8 cellular contexts compared by ENCODE assay signal in genomic region chr9:8857330-8858249, GRCh38.
A peak's percentile ranks its signal among the peaks of the same experiment; 100 is the strongest.
DNase-seq lines count a peak whose midpoint lies in the region; ATAC-seq and TF ChIP-seq lines count a peak whose summit lies in the region.

No MANE protein-coding gene starts in this region.

- H3K23ac ChIP-seq in IMR-90 (ENCODE audit: low read depth, low read length): no peak overlapping the region

- no TSS peak for BruUV-seq in IMR-90 (replicated peaks; lab: Mats Ljungman, UMichigan)

- no peak for TF ChIP-seq RAD21 in IMR-90 (IDR thresholded peaks at IDR 0.05; ENCODE audit: low read length)

- 0% methylated on average over 20 of the region's 96 CpGs; no CpG with 5 or more reads in 1 of the 2 experiments for WGBS in IMR-90 (ENCODE audit: extremely low coverage in 2 of 2, insufficient read length in 1 of 2), 2 experiments

- no peak for TF ChIP-seq POLR2A in IMR-90 (IDR thresholded peaks at IDR 0.05; ENCODE audit: low read depth, low read length)

- TF ChIP-seq CTCF in IMR-90 (conservative IDR thresholded peaks at IDR 0.05; ENCODE audit: low read depth, low read length) (no peak), glutamatergic neuron (IDR thresholded peaks at IDR 0.05; ENCODE audit: partially characterized antibody, unreplicated experiment) (no peak)

- intact Hi-C loops in IMR-90 (cut with micrococcal nuclease): loop anchor here (10.0 kb wide), 1 partner anchor 373 kb away; no protein-coding TSS in a partner anchor

- H2BK120ac ChIP-seq in IMR-90 (ENCODE audit: low read depth, low read length): no peak overlapping the region

- H3K36me3 Mint-ChIP-seq in activated T-cell treated with anti-CD3 and anti-CD28 coated beads, Interleukin-2, amount 50 U/mL, for 72 hours (ENCODE audit: insufficient read depth in 2 of 2): peaks cover 2 to 3% of the 10 kb centered on the region in 2 donors
- H3K36me3 Mint-ChIP-seq in glutamatergic neuron (ENCODE audit: unreplicated experiment): no peaks in the 10 kb centered on the region

- H3K18ac ChIP-seq in IMR-90 (ENCODE audit: low read depth, low read length): no peak overlapping the region

- H3K9me1 ChIP-seq in IMR-90 (ENCODE audit: insufficient read depth, low read length): no peaks in the 10 kb centered on the region

- H3K56ac ChIP-seq in IMR-90 (ENCODE audit: extremely low read depth, insufficient read depth, low read length): no peak overlapping the region

- in situ Hi-C loops in Caki2 (cut with HindIII; ENCODE audit: low pct_unique_long_range_greater_than_20kb, low sequenced_read_pairs): no loop called here
- in situ Hi-C loops in IMR-90 (cut with MboI; ENCODE audit: low sequenced_read_pairs): no loop called here

- no peak overlapping the region for H3K27ac Mint-ChIP-seq in activated T-cell treated with anti-CD3 and anti-CD28 coated beads, Interleukin-2, amount 50 U/mL, for 72 hours
- H3K27ac Mint-ChIP-seq in glutamatergic neuron (ENCODE audit: unreplicated experiment): peak overlapping the region; percentile 99

- no peak overlapping the region for H2AK9ac ChIP-seq in IMR-90 (replicated peaks; ENCODE audit: low read depth, low read length, poor library complexity)

- H3K4me1 ChIP-seq in IMR-90 (ENCODE audit: control insufficient read depth, insufficient read depth, low read length) (no peaks in the 10 kb centered on the region), neuron (ENCODE audit: insufficient read depth, low read length) (peaks cover 38% of the 10 kb centered on the region)

- CTCF ChIA-PET in IMR-90 (lab: Yijun Ruan, JAX): no interaction called here

- no peak overlapping the region for H3K9ac ChIP-seq in IMR-90 (ENCODE audit: low read depth, low read length)

- H3K4me3 Mint-ChIP-seq in activated T-cell treated with anti-CD3 and anti-CD28 coated beads, Interleukin-2, amount 50 U/mL, for 72 hours: peak overlapping the region; percentile 70 to 73
- peak overlapping the region; percentile 94 for H3K4me3 Mint-ChIP-seq in glutamatergic neuron (ENCODE audit: unreplicated experiment)

- dilution Hi-C loops in IMR-90 (cut with HindIII; ENCODE audit: low sequenced_read_pairs, unreplicated experiment): no loop called here

- H3K14ac ChIP-seq in IMR-90 (replicated peaks; ENCODE audit: low read depth, low read length): no peak overlapping the region

- H4K91ac ChIP-seq in IMR-90 (ENCODE audit: insufficient read depth, low read depth, low read length): no peak overlapping the region

- H3K27me3 Mint-ChIP-seq in activated T-cell treated with anti-CD3 and anti-CD28 coated beads, Interleukin-2, amount 50 U/mL, for 72 hours (ENCODE audit: low read depth): peaks cover 72% of the 10 kb centered on the region
- H3K27me3 Mint-ChIP-seq in glutamatergic neuron (ENCODE audit: unreplicated experiment): peaks cover 24% of the 10 kb centered on the region

- H2AFZ ChIP-seq in IMR-90 (replicated peaks; ENCODE audit: low read length, poor library complexity): peak overlapping the region; percentile 35
- H2AFZ ChIP-seq in neuron (ENCODE audit: low read depth, low read length): peak overlapping the region; percentile 99

- H3K79me1 ChIP-seq in IMR-90 (ENCODE audit: low read depth in 1 of 2, low read length in 2 of 2): no peaks in the 10 kb centered on the region

- POLR2A ChIA-PET in IMR-90 (lab: Charles Lee; ENCODE audit: unreplicated experiment): no interaction called here

- H3K9me3 ChIP-seq in IMR-90 (ENCODE audit: control insufficient read depth, insufficient read depth, low read length): no peaks in the 10 kb centered on the region
- H3K9me3 ChIP-seq in neuron (ENCODE audit: low read length): no peaks in the 10 kb centered on the region

- no peak overlapping the region for H2BK5ac ChIP-seq in IMR-90 (ENCODE audit: low read depth, low read length, poor library complexity, severe bottlenecking)

- H3K27me3 ChIP-seq in IMR-90 (ENCODE audit: control insufficient read depth, insufficient read depth, low read length): peaks cover 15% of the 10 kb centered on the region; the same call in 1 of the 2 replicates
- no peaks in the 10 kb centered on the region for H3K27me3 ChIP-seq in neuron (ENCODE audit: insufficient read depth, low read length)

- H4K20me1 ChIP-seq in IMR-90 (ENCODE audit: insufficient read depth, low read length): no peaks in the 10 kb centered on the region

- H3K36me3 ChIP-seq in IMR-90 (ENCODE audit: control insufficient read depth, insufficient read depth, low read length): no peaks in the 10 kb centered on the region
- no peaks in the 10 kb centered on the region for H3K36me3 ChIP-seq in neuron (ENCODE audit: insufficient read depth, low read length)

- H3K9me3 Mint-ChIP-seq in activated T-cell treated with anti-CD3 and anti-CD28 coated beads, Interleukin-2, amount 50 U/mL, for 72 hours: no peaks in the 10 kb centered on the region
- H3K9me3 Mint-ChIP-seq in glutamatergic neuron (ENCODE audit: unreplicated experiment): peaks cover 22% of the 10 kb centered on the region

- peak overlapping the region; percentile 38; the same call in 1 of the 2 replicates for H3K4me3 ChIP-seq in IMR-90 (ENCODE audit: insufficient read depth, low read depth, low read length)
- peak overlapping the region; percentile 77 for H3K4me3 ChIP-seq in neuron (ENCODE audit: low read length)

- H2BK20ac ChIP-seq in IMR-90 (ENCODE audit: low read depth, low read length): no peak overlapping the region

- peak; percentile 84 for ATAC-seq in IMR-90 (ENCODE audit: low read depth)
- ATAC-seq in activated T-cell treated with anti-CD3 and anti-CD28 coated beads, Interleukin-2, amount 50 U/mL, for 72 hours (replicated peaks in 1 of 2): peak; percentile 39 to 62

- no peak overlapping the region for H4K5ac ChIP-seq in IMR-90 (ENCODE audit: low read depth, low read length)

- no peak overlapping the region for H2BK15ac ChIP-seq in IMR-90 (ENCODE audit: low read depth, low read length)

- peaks cover 16% of the 10 kb centered on the region for H3K4me1 Mint-ChIP-seq in activated T-cell treated with anti-CD3 and anti-CD28 coated beads, Interleukin-2, amount 50 U/mL, for 72 hours (ENCODE audit: low read depth)
- H3K4me1 Mint-ChIP-seq in glutamatergic neuron (ENCODE audit: low read depth, unreplicated experiment): peaks cover 41% of the 10 kb centered on the region

- no peak overlapping the region for H2AK5ac ChIP-seq in IMR-90 (ENCODE audit: low read depth, low read length)

- no peak overlapping the region for H3K27ac ChIP-seq in IMR-90 (ENCODE audit: insufficient read depth, low read length)

- H3K4ac ChIP-seq in IMR-90 (ENCODE audit: low read depth, low read length): no peak overlapping the region

- no peak overlapping the region for H4K8ac ChIP-seq in IMR-90 (ENCODE audit: low read depth in 2 of 2, low read length in 2 of 2)

- H3K4me2 ChIP-seq in IMR-90 (ENCODE audit: low read depth, low read length): peak overlapping the region; percentile 42; the same call in 1 of the 2 replicates

- DNase-seq in Caki2 (ENCODE audit: low read depth) (peak; percentile 30), IMR-90 (no peak), glutamatergic neuron (peak; percentile 82), SIG-M5 treated with dmso at 0.1 percent for 504 hours (lab: John Stamatoyannopoulos, UW; ENCODE audit: unreplicated experiment) (no peak), hepatic stellate cell (ENCODE audit: low spot score) (no peak), HPDE6-E6E7 (ENCODE audit: extremely low spot score) (no peak)
- DNase-seq in activated T-cell treated with anti-CD3 and anti-CD28 coated beads, Interleukin-2, amount 50 U/mL, for 72 hours: peak; percentile 9 to 27

TF ChIP-seq in IMR-90, 13 proteins besides CTCF, POLR2A, EP300 and RAD21:
- TF ChIP-seq MAFK (IDR thresholded peaks at IDR 0.05; ENCODE audit: low read depth, low read length) (no peak), SMC3 (IDR thresholded peaks at IDR 0.05; ENCODE audit: low read depth, low read length) (no peak), FOS (IDR thresholded peaks at IDR 0.05; ENCODE audit: low read depth, low read length) (no peak), MAZ (IDR thresholded peaks at IDR 0.05; ENCODE audit: borderline replicate concordance, low read depth, low read length) (no peak), ELK1 (IDR thresholded peaks at IDR 0.05; ENCODE audit: borderline replicate concordance, low read depth, low read length) (no peak), MXI1 (IDR thresholded peaks at IDR 0.05; ENCODE audit: borderline replicate concordance, low read depth, low read length) (no peak), BHLHE40 (IDR thresholded peaks at IDR 0.05; ENCODE audit: low read depth, low read length) (no peak), CEBPB (IDR thresholded peaks at IDR 0.05; ENCODE audit: low read depth, low read length) (no peak), CHD1 (IDR thresholded peaks at IDR 0.05; ENCODE audit: low read depth, low read length) (no peak), RFX5 (IDR thresholded peaks at IDR 0.05; ENCODE audit: low read depth, low read length) (no peak), NFE2L2 (IDR thresholded peaks at IDR 0.05; ENCODE audit: low read depth, low read length) (no peak), RCOR1 (IDR thresholded peaks at IDR 0.05; ENCODE audit: insufficient replicate concordance, low read length) (no peak)
- TF ChIP-seq, protein P1, sequence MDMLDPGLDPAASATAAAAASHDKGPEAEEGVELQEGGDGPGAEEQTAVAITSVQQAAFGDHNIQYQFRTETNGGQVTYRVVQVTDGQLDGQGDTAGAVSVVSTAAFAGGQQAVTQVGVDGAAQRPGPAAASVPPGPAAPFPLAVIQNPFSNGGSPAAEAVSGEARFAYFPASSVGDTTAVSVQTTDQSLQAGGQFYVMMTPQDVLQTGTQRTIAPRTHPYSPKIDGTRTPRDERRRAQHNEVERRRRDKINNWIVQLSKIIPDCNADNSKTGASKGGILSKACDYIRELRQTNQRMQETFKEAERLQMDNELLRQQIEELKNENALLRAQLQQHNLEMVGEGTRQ (IDR thresholded peaks at IDR 0.05; ENCODE audit: low read depth, low read length): no peak

Comparison
In these comparisons a context has a peak if more than half of its experiments do, and no peak if none do; other contexts are left out.
1. DNase-seq: peak in Caki2 (single experiment), activated T-cell treated with anti-CD3 and anti-CD28 coated beads, Interleukin-2, amount 50 U/mL, for 72 hours (2 of 2) and glutamatergic neuron (single experiment); none in IMR-90 (single experiment), SIG-M5 treated with dmso at 0.1 percent for 504 hours (single experiment), hepatic stellate cell (single experiment) and HPDE6-E6E7 (single experiment).